Comparison of ENCODE assay signal across 16 cellular contexts in the genomic region with DNA sequence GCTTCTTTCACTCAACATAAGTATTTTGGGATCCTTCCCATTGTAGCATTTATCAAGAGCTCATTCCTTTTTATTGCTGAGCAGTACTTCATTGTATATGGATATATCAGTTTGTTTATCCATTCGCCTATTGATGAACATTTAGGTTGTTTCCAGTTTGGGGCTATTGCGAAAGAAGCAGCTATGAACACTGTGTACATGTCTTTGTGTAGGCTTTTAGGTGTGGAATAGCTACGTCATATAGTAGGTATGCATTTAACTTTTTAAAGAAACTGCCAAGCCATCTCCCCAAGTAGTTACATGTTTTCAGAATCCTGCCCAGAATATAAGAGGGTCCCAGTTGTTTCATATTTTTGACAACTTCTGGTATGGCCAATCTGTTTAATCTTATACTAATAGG.
DNase-seq lines count a peak whose midpoint lies in the region; ATAC-seq, FAIRE-seq and TF ChIP-seq lines count a peak whose summit lies in the region.
"Had no signal": no experiment of that assay in that cellular context is flagged by ENCODE, and none has a peak within 500 bp of the region (broad histone marks: within the 10 kb centered on the region; RNA-seq: fewer than 3 reads in every experiment).

No MANE protein-coding gene starts in this region.

- intact Hi-C loops in HepG2 (cut with micrococcal nuclease; ENCODE audit: unreplicated experiment), result no loop called here
- intact Hi-C loops in right lobe of liver (cut with DNase I), result no loop called here

- DNase-seq in HepG2 (ENCODE audit: low spot score), result no peak
- DNase-seq in right lobe of liver, result no peak
- no peak for DNase-seq in WTC11 (ENCODE audit: low spot score)
- DNase-seq in epithelial cell of esophagus (ENCODE audit: low read depth), result peak; percentile 86
- DNase-seq in mesothelial cell of epicardium (ENCODE audit: low spot score in 2 of 2, unreplicated experiment in 2 of 2), result no peak
- DNase-seq in germinal center (ENCODE audit: low spot score), result no peak
- no peak for DNase-seq in activated CD4-positive, alpha-beta T cell treated with anti-CD3 and anti-CD28 coated beads, Interleukin-2, amount 50 U/mL, for 48 hours
- DNase-seq: 8988T; Calu3; CD8-positive, alpha-beta T cell; DMS79 treated with DMSO at 0.1 percent for 48 hours; GF-D8; GOT3 had no signal

- H3K9me3 ChIP-seq in HepG2 (ENCODE audit: low read length), result no peaks in the 10 kb centered on the region
- no peaks in the 10 kb centered on the region for H3K9me3 ChIP-seq in right lobe of liver
- H3K9me3 ChIP-seq: BLaER1 treated with 17β-estradiol and CSF1 and Interleukin-3, amounts not matched to agents 10 nM and 100 nM; HAP-1 had no signal

- in situ Hi-C loops in HepG2 (cut with HindIII; ENCODE audit: extremely low pct_ligation_motif_present, low pct_unique_long_range_greater_than_20kb), result no loop called here

- ATAC-seq in HepG2, result no peak
- no peak for ATAC-seq in right lobe of liver
- no peak for ATAC-seq in WTC11
- ATAC-seq: CD8-positive, alpha-beta T cell had no signal

- no peak for TF ChIP-seq POLR2A in HepG2 (IDR thresholded peaks at IDR 0.05; ENCODE audit: insufficient read depth in 1 of 2, low read depth in 2 of 2, low read length in 2 of 2)
- no peak for TF ChIP-seq POLR2A in right lobe of liver (IDR thresholded peaks at IDR 0.05)

- no peak overlapping the region for H3K4me3 Mint-ChIP-seq in WTC11
- no peak overlapping the region for H3K4me3 Mint-ChIP-seq in mesothelial cell of epicardium
- H3K4me3 Mint-ChIP-seq: B cell; CD8-positive, alpha-beta T cell had no signal

- H3K4me1 ChIP-seq in HepG2 (ENCODE audit: insufficient read depth, low read length) (no peaks in the 10 kb centered on the region), right lobe of liver (no peaks in the 10 kb centered on the region)
- H3K4me1 ChIP-seq: BLaER1 treated with 17β-estradiol and CSF1 and Interleukin-3, amounts not matched to agents 10 nM and 100 nM had no signal

- no TSS peak for BruUV-seq in HepG2 (replicated peaks; lab: Mats Ljungman, UMichigan)

- no peak for TF ChIP-seq CTCF in HepG2 (CRISPR knock-in tag; IDR thresholded peaks at IDR 0.05)
- no peak for TF ChIP-seq CTCF in right lobe of liver (IDR thresholded peaks at IDR 0.05)
- TF ChIP-seq CTCF in WTC11 (IDR thresholded peaks at IDR 0.05), result no peak
- no peak for TF ChIP-seq CTCF in epithelial cell of esophagus (IDR thresholded peaks at IDR 0.05; ENCODE audit: insufficient read depth, low read depth, low read length, missing control alignments)
- TF ChIP-seq CTCF in mesothelial cell of epicardium (IDR thresholded peaks at IDR 0.05; ENCODE audit: unreplicated experiment), result no peak

- H3K27me3 ChIP-seq in HepG2 (ENCODE audit: control insufficient read depth in 1 of 2, insufficient read depth in 2 of 2, low read length in 2 of 2), result no peaks in the 10 kb centered on the region; a peak in 1 of 5 replicates
- no peaks in the 10 kb centered on the region for H3K27me3 ChIP-seq in right lobe of liver
- H3K27me3 ChIP-seq: BLaER1 treated with 17β-estradiol and CSF1 and Interleukin-3, amounts not matched to agents 10 nM and 100 nM had no signal

- peak overlapping the region; percentile 47; the same call in 1 of the 2 replicates for H3K27ac Mint-ChIP-seq in WTC11
- H3K27ac Mint-ChIP-seq in mesothelial cell of epicardium, result no peak overlapping the region
- H3K27ac Mint-ChIP-seq: B cell; CD8-positive, alpha-beta T cell had no signal

- H3K4me1 Mint-ChIP-seq in WTC11 (peaks cover 22% of the 10 kb centered on the region), mesothelial cell of epicardium (peaks cover 8% of the 10 kb centered on the region)
- H3K4me1 Mint-ChIP-seq: B cell had no signal

- WGBS in HepG2 (ENCODE audit: low lambda C conversion rate), result 7% methylated on average over 3 of the region's 3 CpGs
- 87% methylated on average over 3 of the region's 3 CpGs for WGBS in right lobe of liver (ENCODE audit: insufficient coverage, low coverage, low lambda C conversion rate, missing lambda C conversion rate)

- H3K27ac ChIP-seq in HepG2 (ENCODE audit: extremely low read length, insufficient read depth, low read length), result no peak overlapping the region
- H3K27ac ChIP-seq in right lobe of liver, result no peak overlapping the region
- H3K27ac ChIP-seq: BLaER1 treated with 17β-estradiol and CSF1 and Interleukin-3, amounts not matched to agents 10 nM and 100 nM had no signal

- H3K36me3 Mint-ChIP-seq in WTC11 (peaks cover 4% of the 10 kb centered on the region), mesothelial cell of epicardium (no peaks in the 10 kb centered on the region)
- H3K36me3 Mint-ChIP-seq: CD8-positive, alpha-beta T cell had no signal

- H3K9me3 Mint-ChIP-seq in WTC11, result peaks cover 9% of the 10 kb centered on the region
- H3K9me3 Mint-ChIP-seq in mesothelial cell of epicardium, result no peaks in the 10 kb centered on the region

- H4K20me1 ChIP-seq in HepG2 (ENCODE audit: insufficient read depth, low read length), result no peaks in the 10 kb centered on the region
- H4K20me1 ChIP-seq: BLaER1 treated with 17β-estradiol and CSF1 and Interleukin-3, amounts not matched to agents 10 nM and 100 nM had no signal

- no peak overlapping the region for H3K4me3 ChIP-seq in HepG2 (replicated peaks in 1 of 3; ENCODE audit: insufficient read depth in 1 of 3, low read depth in 2 of 3, low read length in 3 of 3)
- no peak overlapping the region for H3K4me3 ChIP-seq in right lobe of liver
- H3K4me3 ChIP-seq in epithelial cell of esophagus (ENCODE audit: low read length), result no peak overlapping the region
- H3K4me3 ChIP-seq: BLaER1 treated with 17β-estradiol and CSF1 and Interleukin-3, amounts not matched to agents 10 nM and 100 nM; HAP-1 had no signal

- no peaks in the 10 kb centered on the region for H3K79me2 ChIP-seq in HepG2 (ENCODE audit: insufficient read depth, low read length)

- no peak overlapping the region for H2AFZ ChIP-seq in HepG2 (ENCODE audit: low read length)

- H3K27me3 Mint-ChIP-seq in WTC11 (ENCODE audit: low read depth), result no peaks in the 10 kb centered on the region
- H3K27me3 Mint-ChIP-seq in mesothelial cell of epicardium (ENCODE audit: low read depth), result no peaks in the 10 kb centered on the region
- H3K27me3 Mint-ChIP-seq: B cell had no signal

- no peak for TF ChIP-seq RAD21 in HepG2 (CRISPR knock-in tag; IDR thresholded peaks at IDR 0.05)

- POLR2A ChIA-PET in HepG2 (lab: Yijun Ruan, JAX) (no interaction called here), WTC11 (lab: Charles Lee) (no interaction called here)

- no peak overlapping the region for H3K9ac ChIP-seq in HepG2 (ENCODE audit: insufficient read depth, low read depth, low read length)
- H3K9ac ChIP-seq: BLaER1 treated with 17β-estradiol and CSF1 and Interleukin-3, amounts not matched to agents 10 nM and 100 nM had no signal

- H3K36me3 ChIP-seq in HepG2 (replicated peaks in 1 of 2; ENCODE audit: control insufficient read depth in 1 of 2, insufficient read depth in 2 of 2, low read length in 2 of 2), result no peaks in the 10 kb centered on the region
- H3K36me3 ChIP-seq in right lobe of liver, result no peaks in the 10 kb centered on the region
- H3K36me3 ChIP-seq: BLaER1 treated with 17β-estradiol and CSF1 and Interleukin-3, amounts not matched to agents 10 nM and 100 nM; HAP-1 had no signal

- no peak overlapping the region for H3K4me2 ChIP-seq in HepG2 (ENCODE audit: low read depth, low read length)
- H3K4me2 ChIP-seq: BLaER1 treated with 17β-estradiol and CSF1 and Interleukin-3, amounts not matched to agents 10 nM and 100 nM had no signal

- TF ChIP-seq EP300 in HepG2 (IDR thresholded peaks at IDR 0.05; ENCODE audit: low read depth in 2 of 2, low read length in 2 of 2) (no peak), HepG2 (CRISPR knock-in tag; IDR thresholded peaks at IDR 0.05; ENCODE audit: borderline replicate concordance) (no peak)

- CTCF ChIA-PET in HepG2 (lab: Yijun Ruan, JAX; ENCODE audit: low intra/inter-chr PET ratio, low total read pairs), result no interaction called here
- CTCF ChIA-PET in WTC11 (lab: Charles Lee), result no interaction called here

- no peak for FAIRE-seq in HepG2 (lab: Jason Lieb, UNC)

TF ChIP-seq in HepG2, 621 proteins besides CTCF, POLR2A, EP300 and RAD21 (continues in another document):
- TF ChIP-seq ZFP37 (CRISPR knock-in tag; IDR thresholded peaks at IDR 0.05; ENCODE audit: borderline replicate concordance), result no peak
- TF ChIP-seq CEBPB (IDR thresholded peaks at IDR 0.05; ENCODE audit: borderline replicate concordance, low read depth, low read length), result 0 out of 2 replicates have a peak, but pooled peaks have one; percentile 5
- TF ChIP-seq, protein P1, sequence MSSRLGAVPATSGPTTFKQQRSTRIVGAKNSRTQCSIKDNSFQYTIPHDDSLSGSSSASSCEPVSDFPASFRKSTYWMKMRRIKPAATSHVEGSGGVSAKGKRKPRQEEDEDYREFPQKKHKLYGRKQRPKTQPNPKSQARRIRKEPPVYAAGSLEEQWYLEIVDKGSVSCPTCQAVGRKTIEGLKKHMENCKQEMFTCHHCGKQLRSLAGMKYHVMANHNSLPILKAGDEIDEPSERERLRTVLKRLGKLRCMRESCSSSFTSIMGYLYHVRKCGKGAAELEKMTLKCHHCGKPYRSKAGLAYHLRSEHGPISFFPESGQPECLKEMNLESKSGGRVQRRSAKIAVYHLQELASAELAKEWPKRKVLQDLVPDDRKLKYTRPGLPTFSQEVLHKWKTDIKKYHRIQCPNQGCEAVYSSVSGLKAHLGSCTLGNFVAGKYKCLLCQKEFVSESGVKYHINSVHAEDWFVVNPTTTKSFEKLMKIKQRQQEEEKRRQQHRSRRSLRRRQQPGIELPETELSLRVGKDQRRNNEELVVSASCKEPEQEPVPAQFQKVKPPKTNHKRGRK (CRISPR knock-in tag; IDR thresholded peaks at IDR 0.05), result no peak

TF ChIP-seq in WTC11, 78 proteins besides CTCF, POLR2A, EP300 and RAD21 (continues in another document):
- TF ChIP-seq RORB (CRISPR knock-in tag; IDR thresholded peaks at IDR 0.05) (no peak), ZNF423 (CRISPR knock-in tag; IDR thresholded peaks at IDR 0.05) (no peak), CREM (CRISPR knock-in tag; IDR thresholded peaks at IDR 0.05) (no peak), ZNF671 (CRISPR knock-in tag; IDR thresholded peaks at IDR 0.05) (no peak), SMAD4 (CRISPR knock-in tag; IDR thresholded peaks at IDR 0.05) (no peak), E2F1 (CRISPR knock-in tag; IDR thresholded peaks at IDR 0.05) (no peak), SP1 (CRISPR knock-in tag; conservative IDR thresholded peaks at IDR 0.05) (no peak), ELF4 (CRISPR knock-in tag; IDR thresholded peaks at IDR 0.05; ENCODE audit: low read depth) (no peak)
